In genomic region chr20:20895537-20895936, GRCh38 we compare ENCODE assay signal across 18 cellular contexts.
"Had no signal": no experiment of that assay in that cellular context is flagged by ENCODE, and none has a peak within 500 bp of the region (broad histone marks: within the 10 kb centered on the region; RNA-seq: fewer than 3 reads in every experiment).

No MANE protein-coding gene starts in this region.

- H3K4me1 Mint-ChIP-seq: activated B cell treated with CpG ODN at 0.5 μM for 24 hours; activated CD4-positive, alpha-beta T cell treated with anti-CD3 and anti-CD28 coated beads, Interleukin-2, amount 10 ng/mL, durations not matched to agents 24 days and 14 days; activated CD8-positive, alpha-beta memory T cell treated with anti-CD3 and anti-CD28 coated beads, Interleukin-2, amount 10 ng/mL, durations not matched to agents 7 days and 5 days; central memory CD8-positive, alpha-beta T cell had no signal

- H3K9me3 Mint-ChIP-seq: activated B cell treated with CpG ODN at 0.5 μM for 24 hours; activated CD4-positive, alpha-beta T cell treated with anti-CD3 and anti-CD28 coated beads, Interleukin-2, amount 10 ng/mL, durations not matched to agents 24 days and 14 days; activated naive CD4-positive, alpha-beta T cell treated with anti-CD3 and anti-CD28 coated beads for 36 hours; activated T-cell treated with anti-CD3 and anti-CD28 coated beads, Interleukin-2, amount 50 U/mL, for 24 hours; central memory CD8-positive, alpha-beta T cell; T-helper 1 cell treated with Interleukin-12 subunit alpha and Interleukin-12 subunit beta and Interleukin-4 antibody, amounts not matched to agents 30 μg/mL and 1 μg/mL, for 36 hours had no signal

- H3K4me3 Mint-ChIP-seq: activated B cell treated with CpG ODN at 0.5 μM for 24 hours; activated CD4-positive, alpha-beta T cell treated with anti-CD3 and anti-CD28 coated beads, Interleukin-2, amount 10 ng/mL, durations not matched to agents 24 days and 14 days; activated CD8-positive, alpha-beta memory T cell treated with anti-CD3 and anti-CD28 coated beads, Interleukin-2, amount 10 ng/mL, durations not matched to agents 7 days and 5 days; activated naive CD4-positive, alpha-beta T cell treated with anti-CD3 and anti-CD28 coated beads for 36 hours; activated naive CD8-positive, alpha-beta T cell; activated T-cell treated with anti-CD3 and anti-CD28 coated beads, Interleukin-2, amount 50 U/mL, for 24 hours; brain; central memory CD8-positive, alpha-beta T cell; T-helper 1 cell treated with Interleukin-12 subunit alpha and Interleukin-12 subunit beta and Interleukin-4 antibody, amounts not matched to agents 30 μg/mL and 1 μg/mL, for 36 hours had no signal

- H3K27ac Mint-ChIP-seq: activated B cell treated with CpG ODN at 0.5 μM for 24 hours; activated CD4-positive, alpha-beta T cell treated with anti-CD3 and anti-CD28 coated beads, Interleukin-2, amount 10 ng/mL, durations not matched to agents 24 days and 14 days; activated CD8-positive, alpha-beta memory T cell treated with anti-CD3 and anti-CD28 coated beads, Interleukin-2, amount 10 ng/mL, durations not matched to agents 7 days and 5 days; activated naive CD4-positive, alpha-beta T cell treated with anti-CD3 and anti-CD28 coated beads for 36 hours; activated naive CD8-positive, alpha-beta T cell; activated T-cell treated with anti-CD3 and anti-CD28 coated beads, Interleukin-2, amount 50 U/mL, for 24 hours; brain; T-helper 1 cell treated with Interleukin-12 subunit alpha and Interleukin-12 subunit beta and Interleukin-4 antibody, amounts not matched to agents 30 μg/mL and 1 μg/mL, for 36 hours had no signal

- H3K36me3 Mint-ChIP-seq: activated CD8-positive, alpha-beta memory T cell treated with anti-CD3 and anti-CD28 coated beads, Interleukin-2, amount 10 ng/mL, durations not matched to agents 7 days and 5 days; activated naive CD8-positive, alpha-beta T cell; brain had no signal

- DNase-seq: activated B cell treated with CpG ODN at 0.5 μM for 24 hours; activated CD4-positive, alpha-beta T cell treated with anti-CD3 and anti-CD28 coated beads for 1 hour; activated CD4-positive, alpha-beta T cell treated with anti-CD3 and anti-CD28 coated beads, Interleukin-2, amount 10 ng/mL, durations not matched to agents 24 days and 14 days; activated CD4-positive, alpha-beta T cell treated with anti-CD3 and anti-CD28 coated beads, Interleukin-2, amount 50 U/mL, for 48 hours; activated CD8-positive, alpha-beta memory T cell treated with anti-CD3 and anti-CD28 coated beads, Interleukin-2, amount 10 ng/mL, durations not matched to agents 7 days and 5 days; activated effector memory CD4-positive, alpha-beta T cell treated with anti-CD3 and anti-CD28 coated beads, Interleukin-2, amount 50 U/mL, for 16 hours; activated naive CD4-positive, alpha-beta T cell treated with anti-CD3 and anti-CD28 coated beads for 36 hours; activated T-cell treated with anti-CD3 and anti-CD28 coated beads, Interleukin-2, amount 50 U/mL, for 24 hours; NCI-H1092; NCI-H1417 treated with DMSO at 0.1 percent for 48 hours; NCI-H1694; NCI-H446; NCI-H524; SHP77 treated with DMSO at 0.1 percent for 48 hours had no signal
